Comparison of ENCODE assay signal across 18 cellular contexts in genomic region chr14:79630561-79630960, GRCh38.
DNase-seq lines count a peak whose midpoint lies in the region; ATAC-seq and TF ChIP-seq lines count a peak whose summit lies in the region.
"Had no signal": no experiment of that assay in that cellular context is flagged by ENCODE, and none has a peak within 500 bp of the region (broad histone marks: within the 10 kb centered on the region; RNA-seq: fewer than 3 reads in every experiment).

No MANE protein-coding gene starts in this region.

- peaks cover 18% of the 10 kb centered on the region for H3K36me3 Mint-ChIP-seq in nephron progenitor cell (ENCODE audit: low read depth)
- H3K36me3 Mint-ChIP-seq in stimulated activated naive B cell treated with anti-CD40 and anti-IgM and Interleukin-4, amounts not matched to agents 10 μg/mL and 1 μg/mL and 100 μg/mL, for 72 hours: no peaks in the 10 kb centered on the region
- no peaks in the 10 kb centered on the region for H3K36me3 Mint-ChIP-seq in stimulated activated memory B cell treated with anti-CD40 and anti-IgM and Interleukin-4, amounts not matched to agents 10 μg/mL and 1 μg/mL and 100 μg/mL, for 72 hours
- H3K36me3 Mint-ChIP-seq: CD14-positive monocyte had no signal

- no peaks in the 10 kb centered on the region for H3K79me2 ChIP-seq in MM.1S (ENCODE audit: low read length)

- H3K36me3 ChIP-seq in mesenchymal stem cell (ENCODE audit: control insufficient read depth in 1 of 2, insufficient read depth in 2 of 2, low read depth in 1 of 2, low read length in 2 of 2): no peaks in the 10 kb centered on the region
- H3K36me3 ChIP-seq in MM.1S (replicated peaks; ENCODE audit: insufficient read depth, low read length): no peaks in the 10 kb centered on the region
- H3K36me3 ChIP-seq: BE2C; BLaER1 treated with 17β-estradiol and CSF1 and Interleukin-3, amounts not matched to agents 10 nM and 100 nM had no signal

- H3K9me3 ChIP-seq in mesenchymal stem cell (ENCODE audit: control insufficient read depth, low read length) (peaks cover 3% of the 10 kb centered on the region), MM.1S (replicated peaks; ENCODE audit: insufficient read depth, low read length) (no peaks in the 10 kb centered on the region)
- H3K9me3 ChIP-seq: BE2C had no signal

- H3F3A ChIP-seq in MM.1S (ENCODE audit: insufficient read depth, low read length): no peaks in the 10 kb centered on the region

- H3K4me2 ChIP-seq in mesenchymal stem cell (ENCODE audit: low read length, poor library complexity, severe bottlenecking) (no peak overlapping the region), MM.1S (ENCODE audit: low read depth, low read length) (no peak overlapping the region)
- H3K4me2 ChIP-seq: BLaER1 treated with 17β-estradiol and CSF1 and Interleukin-3, amounts not matched to agents 10 nM and 100 nM had no signal

- no peaks in the 10 kb centered on the region for H3K27me3 Mint-ChIP-seq in nephron progenitor cell (ENCODE audit: low read depth, poor library complexity)
- H3K27me3 Mint-ChIP-seq in stimulated activated naive B cell treated with anti-CD40 and anti-IgM and Interleukin-4, amounts not matched to agents 10 μg/mL and 1 μg/mL and 100 μg/mL, for 72 hours: no peaks in the 10 kb centered on the region
- H3K27me3 Mint-ChIP-seq in stimulated activated memory B cell treated with anti-CD40 and anti-IgM and Interleukin-4, amounts not matched to agents 10 μg/mL and 1 μg/mL and 100 μg/mL, for 72 hours: no peaks in the 10 kb centered on the region
- H3K27me3 Mint-ChIP-seq: CD4-positive, alpha-beta T cell had no signal

- H2BK15ac ChIP-seq in mesenchymal stem cell (ENCODE audit: low read depth, poor library complexity, severe bottlenecking): no peak overlapping the region

- H2BK5ac ChIP-seq in mesenchymal stem cell (ENCODE audit: low read depth, low read length, poor library complexity, severe bottlenecking): no peak overlapping the region

- no peak overlapping the region for H3K9ac ChIP-seq in mesenchymal stem cell (ENCODE audit: low read length)
- H3K9ac ChIP-seq in MM.1S (ENCODE audit: low read length): no peak overlapping the region
- H3K9ac ChIP-seq: BLaER1 treated with 17β-estradiol and CSF1 and Interleukin-3, amounts not matched to agents 10 nM and 100 nM; GM23248 had no signal

- no peaks in the 10 kb centered on the region for H3K27me3 ChIP-seq in mesenchymal stem cell (ENCODE audit: control insufficient read depth in 1 of 2, insufficient read depth in 1 of 2, low read length in 2 of 2)
- no peaks in the 10 kb centered on the region for H3K27me3 ChIP-seq in MM.1S (replicated peaks; ENCODE audit: insufficient read depth, low read length)
- H3K27me3 ChIP-seq: BE2C; BLaER1 treated with 17β-estradiol and CSF1 and Interleukin-3, amounts not matched to agents 10 nM and 100 nM had no signal

- no peak overlapping the region for H3K4ac ChIP-seq in mesenchymal stem cell (ENCODE audit: low read depth in 1 of 2, low read length in 2 of 2)

- H2BK12ac ChIP-seq in mesenchymal stem cell (ENCODE audit: low read length in 2 of 2): no peak overlapping the region

- peaks cover 12% of the 10 kb centered on the region for H3K9me3 Mint-ChIP-seq in nephron progenitor cell
- H3K9me3 Mint-ChIP-seq in stimulated activated naive B cell treated with anti-CD40 and anti-IgM and Interleukin-4, amounts not matched to agents 10 μg/mL and 1 μg/mL and 100 μg/mL, for 72 hours: peaks cover 2 to 4% of the 10 kb centered on the region in 2 donors
- peaks cover 7% of the 10 kb centered on the region for H3K9me3 Mint-ChIP-seq in stimulated activated memory B cell treated with anti-CD40 and anti-IgM and Interleukin-4, amounts not matched to agents 10 μg/mL and 1 μg/mL and 100 μg/mL, for 72 hours

- H3K18ac ChIP-seq in mesenchymal stem cell (ENCODE audit: low read depth in 1 of 2, low read length in 2 of 2): no peak overlapping the region

- H3K27ac ChIP-seq in mesenchymal stem cell (ENCODE audit: low read length, poor library complexity, severe bottlenecking) (peak overlapping the region; percentile 66), MM.1S (ENCODE audit: low read length) (no peak overlapping the region)
- H3K27ac ChIP-seq: 22Rv1; BLaER1 treated with 17β-estradiol and CSF1 and Interleukin-3, amounts not matched to agents 10 nM and 100 nM; GM23248 had no signal

- peak overlapping the region; percentile 65 for H3K27ac Mint-ChIP-seq in nephron progenitor cell
- no peak overlapping the region for H3K27ac Mint-ChIP-seq in stimulated activated naive B cell treated with anti-CD40 and anti-IgM and Interleukin-4, amounts not matched to agents 10 μg/mL and 1 μg/mL and 100 μg/mL, for 72 hours
- H3K27ac Mint-ChIP-seq in stimulated activated memory B cell treated with anti-CD40 and anti-IgM and Interleukin-4, amounts not matched to agents 10 μg/mL and 1 μg/mL and 100 μg/mL, for 72 hours: no peak overlapping the region
- H3K27ac Mint-ChIP-seq: CD4-positive, alpha-beta T cell had no signal

- H4K8ac ChIP-seq in mesenchymal stem cell (ENCODE audit: low read length): no peak overlapping the region

- no peak overlapping the region for H2AFZ ChIP-seq in mesenchymal stem cell (ENCODE audit: low read depth, low read length)
- H2AFZ ChIP-seq in MM.1S (ENCODE audit: low read length): no peak overlapping the region
- H2AFZ ChIP-seq: GM23248 had no signal

- ATAC-seq in stimulated activated naive B cell treated with anti-CD40 and anti-IgM and Interleukin-4, amounts not matched to agents 10 μg/mL and 1 μg/mL and 100 μg/mL, for 72 hours (replicated peaks): no peak
- no peak for ATAC-seq in HG03095 (IDR thresholded peaks at IDR 0.05; ENCODE audit: unreplicated experiment)
- no peak for ATAC-seq in stimulated activated memory B cell treated with anti-CD40 and anti-IgM and Interleukin-4, amounts not matched to agents 10 μg/mL and 1 μg/mL and 100 μg/mL, for 72 hours

- no peaks in the 10 kb centered on the region for H3K9me2 ChIP-seq in MM.1S (replicated peaks; ENCODE audit: insufficient read depth, low read length)

- DNase-seq in Ammon's horn (ENCODE audit: low spot score) (peak; percentile 0), NCI-H460 (ENCODE audit: extremely low read depth, low read depth) (peak; percentile 2), mesenchymal stem cell (no peak), nephron progenitor cell (no peak), MM.1S (no peak)
- DNase-seq in stimulated activated naive B cell treated with anti-CD40 and anti-IgM and Interleukin-4, amounts not matched to agents 10 μg/mL and 1 μg/mL and 100 μg/mL, for 72 hours: no peak
- DNase-seq: Calu3; CD4-positive, alpha-beta T cell; COR-L47; DMS53; DMS79 treated with DMSO at 0.1 percent for 48 hours; GM23248 had no signal

- H3K79me1 ChIP-seq in mesenchymal stem cell (replicated peaks; ENCODE audit: low read length, poor library complexity, severe bottlenecking): no peaks in the 10 kb centered on the region

- H3K4me3 Mint-ChIP-seq in nephron progenitor cell: no peak overlapping the region
- no peak overlapping the region for H3K4me3 Mint-ChIP-seq in stimulated activated naive B cell treated with anti-CD40 and anti-IgM and Interleukin-4, amounts not matched to agents 10 μg/mL and 1 μg/mL and 100 μg/mL, for 72 hours
- H3K4me3 Mint-ChIP-seq in stimulated activated memory B cell treated with anti-CD40 and anti-IgM and Interleukin-4, amounts not matched to agents 10 μg/mL and 1 μg/mL and 100 μg/mL, for 72 hours: no peak overlapping the region
- H3K4me3 Mint-ChIP-seq: CD14-positive monocyte; CD4-positive, alpha-beta T cell had no signal

- TF ChIP-seq CTCF in nephron progenitor cell (IDR thresholded peaks at IDR 0.05) (no peak), MM.1S (IDR thresholded peaks at IDR 0.05; ENCODE audit: low read length) (no peak)

- H3K14ac ChIP-seq in mesenchymal stem cell (ENCODE audit: low read length in 2 of 2): no peak overlapping the region

- WGBS in mesenchymal stem cell: 78% methylated on average over 2 of the region's 3 CpGs

- H3K4me1 Mint-ChIP-seq in nephron progenitor cell: peaks cover 24% of the 10 kb centered on the region
- no peaks in the 10 kb centered on the region for H3K4me1 Mint-ChIP-seq in stimulated activated naive B cell treated with anti-CD40 and anti-IgM and Interleukin-4, amounts not matched to agents 10 μg/mL and 1 μg/mL and 100 μg/mL, for 72 hours
- no peaks in the 10 kb centered on the region for H3K4me1 Mint-ChIP-seq in stimulated activated memory B cell treated with anti-CD40 and anti-IgM and Interleukin-4, amounts not matched to agents 10 μg/mL and 1 μg/mL and 100 μg/mL, for 72 hours
- H3K4me1 Mint-ChIP-seq: CD14-positive monocyte had no signal

- H3K4me3 ChIP-seq in mesenchymal stem cell (ENCODE audit: insufficient read depth in 1 of 2, low read depth in 1 of 2, low read length in 2 of 2) (no peak overlapping the region), MM.1S (ENCODE audit: low read length) (no peak overlapping the region)
- H3K4me3 ChIP-seq: BLaER1 treated with 17β-estradiol and CSF1 and Interleukin-3, amounts not matched to agents 10 nM and 100 nM; GM23248 had no signal

- H4K91ac ChIP-seq in mesenchymal stem cell (ENCODE audit: low read length): no peak overlapping the region

- no peak overlapping the region for H3K23ac ChIP-seq in mesenchymal stem cell (ENCODE audit: low read length in 2 of 2)

- no peaks in the 10 kb centered on the region for H4K20me1 ChIP-seq in MM.1S (ENCODE audit: insufficient read depth, low read length)
- H4K20me1 ChIP-seq: BLaER1 treated with 17β-estradiol and CSF1 and Interleukin-3, amounts not matched to agents 10 nM and 100 nM had no signal

- H3K4me1 ChIP-seq in mesenchymal stem cell (ENCODE audit: control insufficient read depth, insufficient read depth, low read depth, low read length): peaks cover 1% of the 10 kb centered on the region
- no peaks in the 10 kb centered on the region for H3K4me1 ChIP-seq in MM.1S (ENCODE audit: low read length)
- H3K4me1 ChIP-seq: BE2C; BLaER1 treated with 17β-estradiol and CSF1 and Interleukin-3, amounts not matched to agents 10 nM and 100 nM had no signal

- H2AK5ac ChIP-seq in mesenchymal stem cell (ENCODE audit: low read length, severe bottlenecking): peak overlapping the region; percentile 7

- no peak overlapping the region for H2BK120ac ChIP-seq in mesenchymal stem cell (ENCODE audit: low read depth, low read length)

Comparison
In these comparisons a context has a peak if more than half of its experiments do, and no peak if none do; other contexts are left out.
1. DNase-seq: peak in Ammon's horn (single experiment) and NCI-H460 (single experiment); none in mesenchymal stem cell (single experiment), nephron progenitor cell (single experiment), stimulated activated naive B cell treated with anti-CD40 and anti-IgM and Interleukin-4, amounts not matched to agents 10 μg/mL and 1 μg/mL and 100 μg/mL, for 72 hours (single experiment) and MM.1S (single experiment).